20 cellular contexts compared by ENCODE assay signal in genomic region chr7:128099204-128099671, GRCh38.
DNase-seq lines count a peak whose midpoint lies in the region; ATAC-seq, FAIRE-seq and TF ChIP-seq lines count a peak whose summit lies in the region.
"Had no signal": no experiment of that assay in that cellular context is flagged by ENCODE, and none has a peak within 500 bp of the region (broad histone marks: within the 10 kb centered on the region; RNA-seq: fewer than 3 reads in every experiment).

No MANE protein-coding gene starts in this region.

- H3K4me3 ChIP-seq in adipocyte (ENCODE audit: low read length), result no peak overlapping the region
- no peak overlapping the region for H3K4me3 ChIP-seq in keratinocyte (ENCODE audit: control insufficient read depth in 2 of 3, extremely low read depth in 1 of 3, insufficient read depth in 2 of 3, low read depth in 1 of 3, low read length in 3 of 3)
- H3K4me3 ChIP-seq in thyroid gland (replicated peaks in 1 of 3), result no peak overlapping the region
- H3K4me3 ChIP-seq: hepatocyte, left ventricle myocardium inferior, SJCRH30 had no signal

- no peak for FAIRE-seq in keratinocyte (lab: Jason Lieb, UNC)
- FAIRE-seq: TTC549 had no signal

- peaks cover 5% of the 10 kb centered on the region for H3K4me1 ChIP-seq in adipocyte (ENCODE audit: control insufficient read depth, insufficient read depth, low read length)
- peaks cover 2% of the 10 kb centered on the region for H3K4me1 ChIP-seq in keratinocyte (ENCODE audit: control insufficient read depth, extremely low read depth, insufficient read depth, low read length)
- peaks cover 6 to 9% of the 10 kb centered on the region in 2 donors for H3K4me1 ChIP-seq in thyroid gland
- H3K4me1 ChIP-seq: SJCRH30 had no signal

- H2AFZ ChIP-seq in keratinocyte (ENCODE audit: control insufficient read depth, low read length), result no peak overlapping the region
- H2AFZ ChIP-seq: hepatocyte had no signal

- H3K27ac Mint-ChIP-seq in CD4-positive, alpha-beta T cell, result peak overlapping the region; percentile 19

- no peak overlapping the region for H3K4me2 ChIP-seq in keratinocyte (ENCODE audit: control insufficient read depth, extremely low read depth, insufficient read depth, low read depth, low read length)
- H3K4me2 ChIP-seq: hepatocyte had no signal

- H3K9me3 Mint-ChIP-seq in CD4-positive, alpha-beta T cell, result no peaks in the 10 kb centered on the region

- intact Hi-C loops in CD4-positive, alpha-beta T cell (cut with DNase I, micrococcal nuclease), result no loop called here
- intact Hi-C loops in thyroid gland (cut with DNase I), result no loop called here

- no peak for TF ChIP-seq CTCF in CD4-positive, alpha-beta T cell (IDR thresholded peaks at IDR 0.05)
- TF ChIP-seq CTCF in keratinocyte (optimal IDR thresholded peaks at IDR 0.05 in 1 of 3, IDR thresholded peaks at IDR 0.05 in 1 of 3, conservative IDR thresholded peaks at IDR 0.05 in 1 of 3; ENCODE audit: extremely low read depth in 1 of 3, insufficient read depth in 2 of 3, low read length in 3 of 3) (no peak), thyroid gland (IDR thresholded peaks at IDR 0.05) (no peak)

- POLR2A ChIA-PET in CD4-positive, alpha-beta T cell (lab: Charles Lee), result interaction anchor here (1.2 kb wide), 1 partner anchor 9 kb away, joined by 6 read pairs; no protein-coding TSS in a partner anchor

- H3K27me3 ChIP-seq in CD4-positive, alpha-beta T cell (ENCODE audit: control insufficient read depth, insufficient read depth, low read length), result no peaks in the 10 kb centered on the region
- H3K27me3 ChIP-seq in adipocyte (replicated peaks; ENCODE audit: control insufficient read depth, insufficient read depth, low read length) (no peaks in the 10 kb centered on the region), keratinocyte (ENCODE audit: control insufficient read depth, extremely low read depth, insufficient read depth, low read length) (peaks cover 8% of the 10 kb centered on the region), thyroid gland (no peaks in the 10 kb centered on the region)
- H3K27me3 ChIP-seq: hepatocyte, SJCRH30 had no signal

- H3K4me3 Mint-ChIP-seq in CD4-positive, alpha-beta T cell, result peak overlapping the region; percentile 34
- H3K4me3 Mint-ChIP-seq: naive thymus-derived CD8-positive, alpha-beta T cell had no signal

- CTCF ChIA-PET in CD4-positive, alpha-beta T cell (lab: Charles Lee), result no interaction called here

- H3K27me3 Mint-ChIP-seq in CD4-positive, alpha-beta T cell, result no peaks in the 10 kb centered on the region
- H3K27me3 Mint-ChIP-seq: naive thymus-derived CD8-positive, alpha-beta T cell had no signal

- no peaks in the 10 kb centered on the region for H3K9me3 ChIP-seq in CD4-positive, alpha-beta T cell (ENCODE audit: control insufficient read depth, low read length)
- no peaks in the 10 kb centered on the region for H3K9me3 ChIP-seq in adipocyte (ENCODE audit: control insufficient read depth, low read length)
- no peaks in the 10 kb centered on the region for H3K9me3 ChIP-seq in keratinocyte (ENCODE audit: control insufficient read depth, low read depth, low read length)
- H3K9me3 ChIP-seq in thyroid gland, result no peaks in the 10 kb centered on the region
- H3K9me3 ChIP-seq: left ventricle myocardium inferior, SJCRH30 had no signal

- DNase-seq in CD4-positive, alpha-beta T cell, result no peak
- DNase-seq in HT1080 (ENCODE audit: low read depth), result peak; percentile 75
- DNase-seq in adipocyte (ENCODE audit: low read depth), result peak; percentile 24
- DNase-seq in keratinocyte (ENCODE audit: low read depth, low spot score), result no peak
- no peak for DNase-seq in NCI-H2081 (lab: John Stamatoyannopoulos, UW)
- no peak for DNase-seq in thyroid gland
- DNase-seq in NCI-H82 treated with DMSO at 0.1 percent for 48 hours (lab: John Stamatoyannopoulos, UW; ENCODE audit: unreplicated experiment), result no peak
- DNase-seq: amygdala; EL; Karpas-422; left ventricle myocardium inferior; naive thymus-derived CD8-positive, alpha-beta T cell; NCI-H2029; NCI-H774; SJCRH30; stimulated activated CD4-positive, alpha-beta T cell treated with anti-CD3 and anti-CD28 coated beads, Interleukin-4, amount 100 ng/mL, for 24 hours; stimulated activated naive CD4-positive, alpha-beta T cell had no signal

- H4K20me1 ChIP-seq in keratinocyte (ENCODE audit: control insufficient read depth, extremely low read depth, insufficient read depth, low read length), result no peaks in the 10 kb centered on the region

- ATAC-seq in CD4-positive, alpha-beta T cell (ENCODE audit: poor library complexity), result no peak
- ATAC-seq in GM18861 (IDR thresholded peaks at IDR 0.05; ENCODE audit: unreplicated experiment), result no peak
- ATAC-seq: naive thymus-derived CD8-positive, alpha-beta T cell had no signal

- no peak overlapping the region for H3K27ac ChIP-seq in CD4-positive, alpha-beta T cell (ENCODE audit: low read depth, low read length)
- H3K27ac ChIP-seq in keratinocyte (ENCODE audit: control insufficient read depth, insufficient read depth, low read length) (peak overlapping the region; percentile 1), thyroid gland (no peak overlapping the region)
- H3K27ac ChIP-seq: hepatocyte, left ventricle myocardium inferior, SJCRH30 had no signal

- no peaks in the 10 kb centered on the region for H3K9me1 ChIP-seq in keratinocyte (ENCODE audit: control insufficient read depth, extremely low read depth, insufficient read depth, low read length)

- dilution Hi-C loops in keratinocyte (cut with MboI; ENCODE audit: extremely low pct_ligation_motif_present, low sequenced_read_pairs), result no loop called here

- no peak for TF ChIP-seq POLR2A in thyroid gland (IDR thresholded peaks at IDR 0.05)

- peaks cover 35% of the 10 kb centered on the region for H3K4me1 Mint-ChIP-seq in CD4-positive, alpha-beta T cell (ENCODE audit: low read depth)

- H3K9ac ChIP-seq in adipocyte (ENCODE audit: low read length) (no peak overlapping the region), keratinocyte (ENCODE audit: control insufficient read depth, extremely low read depth, insufficient read depth, low read length) (no peak overlapping the region)

- WGBS in thyroid gland, 2 donors, result 84 to 87% methylated on average over 5 of the region's 5 CpGs

- H3K36me3 ChIP-seq in adipocyte (ENCODE audit: control insufficient read depth, insufficient read depth, low read length, severe bottlenecking) (peaks cover 27% of the 10 kb centered on the region), keratinocyte (ENCODE audit: control insufficient read depth in 2 of 2, extremely low read depth in 1 of 2, insufficient read depth in 2 of 2, low read length in 2 of 2) (peaks cover 0 to 6% of the 10 kb centered on the region in 2 experiments), thyroid gland (no peaks in the 10 kb centered on the region)

- H3K79me2 ChIP-seq in keratinocyte (ENCODE audit: control insufficient read depth, insufficient read depth, low read length), result no peaks in the 10 kb centered on the region
- H3K79me2 ChIP-seq: hepatocyte had no signal

- H3K36me3 Mint-ChIP-seq in CD4-positive, alpha-beta T cell (ENCODE audit: low read depth), result peaks cover 11% of the 10 kb centered on the region

Comparison
In these comparisons a context has a peak if more than half of its experiments do, and no peak if none do; other contexts are left out.
1. DNase-seq: peak in HT1080 (single experiment) and adipocyte (single experiment); none in CD4-positive, alpha-beta T cell (0 of 10), keratinocyte (single experiment), NCI-H2081 (0 of 2), thyroid gland (0 of 2) and NCI-H82 treated with DMSO at 0.1 percent for 48 hours (single experiment).